ENCODE assay signal across 8 cellular contexts in genomic region chr5:171907731-171908343, GRCh38.
DNase-seq lines count a peak whose midpoint lies in the region; ATAC-seq and TF ChIP-seq lines count a peak whose summit lies in the region.

No MANE protein-coding gene starts in this region.

- POLR2A ChIA-PET in activated CD4-positive, alpha-beta memory T cell treated with anti-CD3 and anti-CD28 coated beads for 36 hours (lab: Charles Lee): interaction anchor here (0.8 to 1.8 kb wide), 3 partner anchors 26 to 77 kb away, joined by 3 to 10 read pairs (median 5); no protein-coding TSS in a partner anchor

- no peak for TF ChIP-seq EP300 in neural cell (conservative IDR thresholded peaks at IDR 0.05; ENCODE audit: poor library complexity, severe bottlenecking)

- no peak overlapping the region for H2AFZ ChIP-seq in neural cell (ENCODE audit: low read depth, low read length)

- H3K27me3 Mint-ChIP-seq in activated CD4-positive, alpha-beta memory T cell treated with anti-CD3 and anti-CD28 coated beads for 36 hours: no peaks in the 10 kb centered on the region

- peak overlapping the region; percentile 74 for H3K27ac Mint-ChIP-seq in activated CD4-positive, alpha-beta memory T cell treated with anti-CD3 and anti-CD28 coated beads for 36 hours

- H3K4me1 Mint-ChIP-seq in activated CD4-positive, alpha-beta memory T cell treated with anti-CD3 and anti-CD28 coated beads for 36 hours (ENCODE audit: low read depth): peaks cover 60% of the 10 kb centered on the region

- CTCF ChIA-PET in activated CD4-positive, alpha-beta memory T cell treated with anti-CD3 and anti-CD28 coated beads for 36 hours (lab: Charles Lee): interaction anchor here (0.8 to 4.2 kb wide), 20 partner anchors 8 to 494 kb away, joined by 3 to 25 read pairs (median 4); partner anchors contain the start of genes FBXW11, FGF18 and STK10

- no peak overlapping the region for H3K9ac ChIP-seq in neural cell (ENCODE audit: low read length)

- no peak overlapping the region for H3K4me2 ChIP-seq in neural cell (ENCODE audit: low read length)

- intact Hi-C loops in activated CD4-positive, alpha-beta memory T cell treated with anti-CD3 and anti-CD28 coated beads for 36 hours (cut with micrococcal nuclease): loop anchor here (1.0 to 5.0 kb wide), 13 partner anchors 26 to 490 kb away; partner anchors contain the start of genes FBXW11 and STK10

- H3K79me2 ChIP-seq in neural cell (replicated peaks; ENCODE audit: insufficient read depth, low read length): peaks cover 5% of the 10 kb centered on the region

- peak; percentile 86 for TF ChIP-seq RAD21 in neural cell (conservative IDR thresholded peaks at IDR 0.05)

- H4K20me1 ChIP-seq in neural cell (ENCODE audit: insufficient read depth): peaks cover 5% of the 10 kb centered on the region

- TF ChIP-seq CTCF in GM12872 (IDR thresholded peaks at IDR 0.05; ENCODE audit: insufficient read depth, low read depth, low read length): peak; percentile 61
- peak; percentile 85 for TF ChIP-seq CTCF in neural cell (IDR thresholded peaks at IDR 0.05; ENCODE audit: poor library complexity, severe bottlenecking)

- no peak overlapping the region for H3K4me3 ChIP-seq in neural cell (ENCODE audit: low read length)

- no peaks in the 10 kb centered on the region for H3K27me3 ChIP-seq in neural cell (ENCODE audit: insufficient read depth, low read depth, low read length)

- ATAC-seq in HG02938 (IDR thresholded peaks at IDR 0.05; ENCODE audit: unreplicated experiment): peak; percentile 60
- no peak for ATAC-seq in GM18873 (IDR thresholded peaks at IDR 0.05; ENCODE audit: low FRiP score, unreplicated experiment)

- H3K36me3 ChIP-seq in neural cell (ENCODE audit: insufficient read depth, low read length): no peaks in the 10 kb centered on the region

- no peaks in the 10 kb centered on the region for H3K9me2 ChIP-seq in neural cell (ENCODE audit: insufficient read depth, low read length)

- H3K27ac ChIP-seq in neural cell (ENCODE audit: low read length): no peak overlapping the region

- H3K9me3 ChIP-seq in neural cell (ENCODE audit: low read length): no peaks in the 10 kb centered on the region

- H3K4me3 Mint-ChIP-seq in activated CD4-positive, alpha-beta memory T cell treated with anti-CD3 and anti-CD28 coated beads for 36 hours: no peak overlapping the region

- H3F3A ChIP-seq in neural cell (ENCODE audit: insufficient read depth, low read length, poor library complexity, severe bottlenecking): no peaks in the 10 kb centered on the region

- H3K36me3 Mint-ChIP-seq in activated CD4-positive, alpha-beta memory T cell treated with anti-CD3 and anti-CD28 coated beads for 36 hours: peaks cover 4% of the 10 kb centered on the region

- H3K9me3 Mint-ChIP-seq in activated CD4-positive, alpha-beta memory T cell treated with anti-CD3 and anti-CD28 coated beads for 36 hours: no peaks in the 10 kb centered on the region

- DNase-seq in AG08396 (ENCODE audit: low spot score) (peak; percentile 46), NCI-H345 (lab: John Stamatoyannopoulos, UW) (peak; percentile 53), fibroblast of gingiva (ENCODE audit: low read depth) (peak; percentile 54)
- DNase-seq in activated CD4-positive, alpha-beta memory T cell treated with anti-CD3 and anti-CD28 coated beads for 36 hours: peak; percentile 46

TF ChIP-seq in neural cell, 6 proteins besides CTCF, POLR2A, EP300 and RAD21:
- TF ChIP-seq POLR2AphosphoS5 (IDR thresholded peaks at IDR 0.05): no peak
- TF ChIP-seq TAF1 (IDR thresholded peaks at IDR 0.05; ENCODE audit: low read depth): no peak
- TF ChIP-seq EZH2 (IDR thresholded peaks at IDR 0.05; ENCODE audit: borderline replicate concordance, insufficient read depth, low read length, poor library complexity, severe bottlenecking): no peak
- no peak for TF ChIP-seq REST (IDR thresholded peaks at IDR 0.05; ENCODE audit: borderline replicate concordance)
- no peak for TF ChIP-seq MXI1 (conservative IDR thresholded peaks at IDR 0.05; ENCODE audit: poor library complexity, severe bottlenecking)
- TF ChIP-seq SMC3 (conservative IDR thresholded peaks at IDR 0.05; ENCODE audit: poor library complexity): peak; percentile 93
